Comparison of ENCODE assay signal across 8 cellular contexts in genomic region chr19:2050991-2051770, GRCh38. TPM values are rescaled to one million over a fixed set of nuclear protein-coding genes. Genes with fewer than 3 reads are reported as not detected.
DNase-seq lines count a peak whose midpoint lies in the region; ATAC-seq, FAIRE-seq and TF ChIP-seq lines count a peak whose summit lies in the region.

Gene MKNK2, minus strand, starts transcription at chr19:2051244. Its CDS starts 393 bp downstream, at chr19:2050851.

- peak; percentile 97 for DNase-seq in GM13976 (ENCODE audit: low spot score)
- DNase-seq in NCI-H146 (lab: John Stamatoyannopoulos, UW), result peak; percentile 77
- DNase-seq in T-helper 9 cell, result peak; percentile 96
- DNase-seq in astrocyte (ENCODE audit: low read depth), result peak; percentile 35
- DNase-seq in hepatocyte (ENCODE audit: low spot score), result peak; percentile 97
- no peak for DNase-seq in retinal pigment epithelial cell (ENCODE audit: low read depth)
- DNase-seq in SW480 (ENCODE audit: low spot score), result no peak

- peak; percentile 67 for ATAC-seq in HG02798 (IDR thresholded peaks at IDR 0.05; ENCODE audit: poor library complexity, unreplicated experiment)

- no peaks in the 10 kb centered on the region for H3K27me3 ChIP-seq in astrocyte (ENCODE audit: insufficient read depth, low read length)
- no peaks in the 10 kb centered on the region for H3K27me3 ChIP-seq in hepatocyte

- H3K27ac ChIP-seq in astrocyte (ENCODE audit: low read depth, low read length) (peak within 1 kb of the TSS; percentile 53), hepatocyte (peak within 1 kb of the TSS; percentile 91)

- no peaks in the 10 kb centered on the region for H3K9me3 Mint-ChIP-seq in astrocyte (ENCODE audit: unreplicated experiment)

- H4K20me1 ChIP-seq in astrocyte (ENCODE audit: insufficient read depth, low read length) (peaks cover 41% of the 10 kb centered on the region), hepatocyte (ENCODE audit: insufficient read depth, poor library complexity, severe bottlenecking) (peaks cover 45% of the 10 kb centered on the region)

- H3K9me2 ChIP-seq in hepatocyte (replicated peaks; ENCODE audit: insufficient read depth), result no peaks in the 10 kb centered on the region

- no peaks in the 10 kb centered on the region for H3K9me3 ChIP-seq in astrocyte (ENCODE audit: insufficient read depth, low read depth, low read length)
- no peaks in the 10 kb centered on the region for H3K9me3 ChIP-seq in hepatocyte (ENCODE audit: low read depth)

- H3K4me3 ChIP-seq in astrocyte (ENCODE audit: insufficient read depth, low read depth, low read length) (peak within 1 kb of the TSS; percentile 78), hepatocyte (peak within 1 kb of the TSS; percentile 99), retinal pigment epithelial cell (ENCODE audit: low read length) (peak within 1 kb of the TSS; percentile 89)

- peaks cover 6% of the 10 kb centered on the region for H3K4me1 Mint-ChIP-seq in astrocyte (ENCODE audit: low read depth, unreplicated experiment)

- H3K27me3 Mint-ChIP-seq in astrocyte (ENCODE audit: low read depth, unreplicated experiment), result no peaks in the 10 kb centered on the region

- peak within 1 kb of the TSS; percentile 88 for H2AFZ ChIP-seq in astrocyte (ENCODE audit: low read depth, low read length)
- H2AFZ ChIP-seq in hepatocyte, result no peak within 1 kb of the TSS

- H3K4me1 ChIP-seq in astrocyte (ENCODE audit: insufficient read depth, low read length) (peaks cover 30% of the 10 kb centered on the region), hepatocyte (ENCODE audit: insufficient read depth) (peaks cover 37% of the 10 kb centered on the region)

- peak within 1 kb of the TSS; percentile 81 for H3K9ac ChIP-seq in astrocyte (ENCODE audit: low read length)

- no peaks in the 10 kb centered on the region for H3K36me3 Mint-ChIP-seq in astrocyte (ENCODE audit: low read depth, unreplicated experiment)

- in situ Hi-C loops in GM13976 (cut with MboI; ENCODE audit: low sequenced_read_pairs, unreplicated experiment), result no loop called here

- H3K4me2 ChIP-seq in astrocyte (ENCODE audit: low read length) (peak within 1 kb of the TSS; percentile 98), hepatocyte (peak within 1 kb of the TSS; percentile 90)

- WGBS in hepatocyte (ENCODE audit: low lambda C conversion rate, missing lambda C conversion rate), result 4% methylated on average over 42 of the region's 92 CpGs

- H3K79me2 ChIP-seq in astrocyte (ENCODE audit: insufficient read depth, low read length) (peaks cover 45% of the 10 kb centered on the region), hepatocyte (peaks cover 45% of the 10 kb centered on the region)

- TF ChIP-seq CTCF in GM13976 (IDR thresholded peaks at IDR 0.05; ENCODE audit: borderline replicate concordance, control extremely low read depth, extremely low read depth, insufficient read depth, missing control alignments), result peak; percentile 68
- TF ChIP-seq CTCF in astrocyte (IDR thresholded peaks at IDR 0.05; ENCODE audit: insufficient read depth, low read depth, low read length), result no peak
- peak; percentile 55 for TF ChIP-seq CTCF in hepatocyte (IDR thresholded peaks at IDR 0.05; ENCODE audit: poor library complexity)
- TF ChIP-seq CTCF in retinal pigment epithelial cell (conservative IDR thresholded peaks at IDR 0.05; ENCODE audit: low read depth, low read length), result peak; percentile 39

- H3K27ac Mint-ChIP-seq in astrocyte (ENCODE audit: unreplicated experiment), result no peak within 1 kb of the TSS

- no peak for FAIRE-seq in astrocyte (lab: Jason Lieb, UNC)

- peak within 1 kb of the TSS; percentile 90 for H3K4me3 Mint-ChIP-seq in astrocyte (ENCODE audit: unreplicated experiment)

- H3K36me3 ChIP-seq in astrocyte (ENCODE audit: insufficient read depth, low read length) (no peaks in the 10 kb centered on the region), hepatocyte (replicated peaks; ENCODE audit: insufficient read depth, low read depth) (no peaks in the 10 kb centered on the region)

RNA-seq across cellular contexts. Expression of gene MKNK2, which starts in this region (rescaled TPM):
- 123 and 146 TPM in 2 replicates for total RNA-seq in astrocyte
- total RNA-seq in hepatocyte, result 90.4 and 98.2 TPM in 2 replicates
- polyA plus RNA-seq in hepatocyte, result 126 and 136 TPM in 2 replicates

Comparison
In these comparisons a context has a peak if more than half of its experiments do, and no peak if none do; other contexts are left out.
1. DNase-seq: peak in GM13976 (single experiment), NCI-H146 (single experiment), T-helper 9 cell (single experiment), astrocyte (single experiment) and hepatocyte (single experiment); none in retinal pigment epithelial cell (single experiment) and SW480 (single experiment).
2. Peak in every context shown above with its lines, with median percentiles within 50 percentile points of each other: H3K4me3 ChIP-seq.